12 cellular contexts compared by ENCODE assay signal in genomic region chr3:71393093-71393492, GRCh38.
DNase-seq lines count a peak whose midpoint lies in the region; ATAC-seq and TF ChIP-seq lines count a peak whose summit lies in the region.
"Had no signal": no experiment of that assay in that cellular context is flagged by ENCODE, and none has a peak within 500 bp of the region (broad histone marks: within the 10 kb centered on the region; RNA-seq: fewer than 3 reads in every experiment).

No MANE protein-coding gene starts in this region.

- H3K36me3 Mint-ChIP-seq in CD4-positive, alpha-beta T cell (ENCODE audit: low read depth): peaks cover 19% of the 10 kb centered on the region
- no peaks in the 10 kb centered on the region for H3K36me3 Mint-ChIP-seq in activated naive CD8-positive, alpha-beta T cell treated with anti-CD3 and anti-CD28 coated beads, Interleukin-2, amount 10 ng/mL, durations not matched to agents 7 days and 5 days
- no peaks in the 10 kb centered on the region for H3K36me3 Mint-ChIP-seq in H9 (ENCODE audit: insufficient read depth in 1 of 3, low read depth in 3 of 3)

- H3K9ac ChIP-seq in H9 (ENCODE audit: extremely low read depth, insufficient read length, low read length): no peak overlapping the region
- H3K9ac ChIP-seq: SK-N-SH had no signal

- no peak overlapping the region for H2BK15ac ChIP-seq in H9 (ENCODE audit: low read depth, low read length)

- no peak overlapping the region for H3T11ph ChIP-seq in H9 (ENCODE audit: low read length)

- no peak overlapping the region for H3K4ac ChIP-seq in H9 (ENCODE audit: low read depth, low read length)

- H2BK20ac ChIP-seq in H9 (ENCODE audit: low read depth, low read length, poor library complexity, severe bottlenecking): no peak overlapping the region

- peak overlapping the region; percentile 26 for H3K27ac ChIP-seq in CD4-positive, alpha-beta T cell (ENCODE audit: low read depth, low read length)
- no peak overlapping the region for H3K27ac ChIP-seq in H9 (ENCODE audit: insufficient read length, low read depth, low read length)
- H3K27ac ChIP-seq: C4-2B, upper lobe of left lung had no signal

- no peak overlapping the region for H3K14ac ChIP-seq in H9 (ENCODE audit: insufficient read depth, low read length)

- no peak for DNase-seq in CD4-positive, alpha-beta T cell
- no peak for DNase-seq in activated naive CD8-positive, alpha-beta T cell treated with anti-CD3 and anti-CD28 coated beads, Interleukin-2, amount 10 ng/mL, durations not matched to agents 7 days and 5 days
- DNase-seq in AG08396 (ENCODE audit: low spot score) (no peak), NAMALWA (ENCODE audit: low spot score) (no peak), H9 (no peak), SKM-1 treated with dmso at 0.1 percent for 144 hours (lab: John Stamatoyannopoulos, UW; ENCODE audit: unreplicated experiment) (no peak)
- DNase-seq: activated naive CD4-positive, alpha-beta T cell treated with anti-CD3 and anti-CD28 coated beads for 36 hours; SK-N-SH; upper lobe of left lung had no signal

- POLR2A ChIA-PET in CD4-positive, alpha-beta T cell (lab: Charles Lee): no interaction called here
- POLR2A ChIA-PET in activated naive CD8-positive, alpha-beta T cell treated with anti-CD3 and anti-CD28 coated beads, Interleukin-2, amount 10 ng/mL, durations not matched to agents 7 days and 5 days (lab: Charles Lee): no interaction called here

- no peak overlapping the region for H3K56ac ChIP-seq in H9 (ENCODE audit: insufficient read length, low read depth, low read length)

- no peak overlapping the region for H3K23ac ChIP-seq in H9 (ENCODE audit: insufficient read length, low read depth, low read length)

- H2AFZ ChIP-seq in H9 (ENCODE audit: low read length): no peak overlapping the region

- no peaks in the 10 kb centered on the region for H3K79me1 ChIP-seq in H9 (ENCODE audit: insufficient read depth, low read depth, low read length, poor library complexity, severe bottlenecking)

- H3K9me3 ChIP-seq in CD4-positive, alpha-beta T cell (ENCODE audit: control insufficient read depth, low read length): no peaks in the 10 kb centered on the region
- no peaks in the 10 kb centered on the region for H3K9me3 ChIP-seq in H9 (ENCODE audit: control insufficient read depth, low read depth, low read length)
- H3K9me3 ChIP-seq: SK-N-SH, upper lobe of left lung had no signal

- H2AK5ac ChIP-seq in H9 (ENCODE audit: insufficient read length, low read length): no peak overlapping the region

- WGBS in H9 (ENCODE audit: extremely low coverage, insufficient read length, low lambda C conversion rate): no CpG with 5 or more reads among the region's 1 CpG

- no peak for TF ChIP-seq CTCF in CD4-positive, alpha-beta T cell (IDR thresholded peaks at IDR 0.05)
- TF ChIP-seq CTCF in H9 (conservative IDR thresholded peaks at IDR 0.05): no peak

- no peaks in the 10 kb centered on the region for H4K20me1 ChIP-seq in H9 (ENCODE audit: control insufficient read depth, insufficient read depth, insufficient read length)

- H2BK5ac ChIP-seq in H9 (ENCODE audit: insufficient read length, low read length): no peak overlapping the region

- no peak overlapping the region for H4K91ac ChIP-seq in H9 (ENCODE audit: insufficient read length, low read depth, low read length)

- H3K4me3 Mint-ChIP-seq in CD4-positive, alpha-beta T cell: no peak overlapping the region
- no peak overlapping the region for H3K4me3 Mint-ChIP-seq in activated naive CD8-positive, alpha-beta T cell treated with anti-CD3 and anti-CD28 coated beads, Interleukin-2, amount 10 ng/mL, durations not matched to agents 7 days and 5 days
- no peak overlapping the region for H3K4me3 Mint-ChIP-seq in H9
- H3K4me3 Mint-ChIP-seq: activated naive CD4-positive, alpha-beta T cell treated with anti-CD3 and anti-CD28 coated beads for 36 hours had no signal

- no peak overlapping the region for H2BK120ac ChIP-seq in H9 (ENCODE audit: low read depth, low read length, poor library complexity, severe bottlenecking)

- H4K8ac ChIP-seq in H9 (replicated peaks; ENCODE audit: insufficient read length, low read depth, low read length): no peak overlapping the region

- H4K5ac ChIP-seq in H9 (ENCODE audit: insufficient read length, low read depth, low read length): no peak overlapping the region

- intact Hi-C loops in CD4-positive, alpha-beta T cell (cut with DNase I, micrococcal nuclease): loop anchor here in 1 of 2 experiments (5.0 kb wide), 1 partner anchor 39 kb away; no protein-coding TSS in a partner anchor

- CTCF ChIA-PET in CD4-positive, alpha-beta T cell (lab: Charles Lee): no interaction called here

- H3K23me2 ChIP-seq in H9 (ENCODE audit: insufficient read length, low read depth, low read length, poor library complexity, severe bottlenecking): no peaks in the 10 kb centered on the region

- H3K4me2 ChIP-seq in H9 (ENCODE audit: insufficient read depth, insufficient read length, low read length): no peak overlapping the region
- H3K4me2 ChIP-seq: SK-N-SH had no signal

- no peaks in the 10 kb centered on the region for H3K27me3 Mint-ChIP-seq in CD4-positive, alpha-beta T cell
- H3K27me3 Mint-ChIP-seq in activated naive CD8-positive, alpha-beta T cell treated with anti-CD3 and anti-CD28 coated beads, Interleukin-2, amount 10 ng/mL, durations not matched to agents 7 days and 5 days: no peaks in the 10 kb centered on the region
- no peaks in the 10 kb centered on the region for H3K27me3 Mint-ChIP-seq in H9 (ENCODE audit: low read depth)

- no peak overlapping the region for H3K18ac ChIP-seq in H9 (ENCODE audit: insufficient read length, low read depth, low read length)

- H3K79me2 ChIP-seq in H9 (ENCODE audit: insufficient read depth, low read length): no peaks in the 10 kb centered on the region

- no peaks in the 10 kb centered on the region for H3K9me3 Mint-ChIP-seq in CD4-positive, alpha-beta T cell
- peaks cover 2% of the 10 kb centered on the region for H3K9me3 Mint-ChIP-seq in activated naive CD8-positive, alpha-beta T cell treated with anti-CD3 and anti-CD28 coated beads, Interleukin-2, amount 10 ng/mL, durations not matched to agents 7 days and 5 days
- H3K9me3 Mint-ChIP-seq in H9: no peaks in the 10 kb centered on the region
- H3K9me3 Mint-ChIP-seq: activated naive CD4-positive, alpha-beta T cell treated with anti-CD3 and anti-CD28 coated beads for 36 hours had no signal

- ATAC-seq in CD4-positive, alpha-beta T cell (ENCODE audit: poor library complexity): no peak
- peak; percentile 48 for ATAC-seq in GM19452 (IDR thresholded peaks at IDR 0.05; ENCODE audit: unreplicated experiment)
- ATAC-seq in HG03135 (IDR thresholded peaks at IDR 0.05; ENCODE audit: unreplicated experiment): peak; percentile 45
- peak; percentile 16 for ATAC-seq in activated naive CD8-positive, alpha-beta T cell treated with anti-CD3 and anti-CD28 coated beads, Interleukin-2, amount 10 ng/mL, durations not matched to agents 7 days and 5 days (ENCODE audit: low read depth)

- peak overlapping the region; percentile 65 for H3K27ac Mint-ChIP-seq in CD4-positive, alpha-beta T cell
- H3K27ac Mint-ChIP-seq in activated naive CD8-positive, alpha-beta T cell treated with anti-CD3 and anti-CD28 coated beads, Interleukin-2, amount 10 ng/mL, durations not matched to agents 7 days and 5 days: no peak overlapping the region
- H3K27ac Mint-ChIP-seq in H9: no peak overlapping the region

- H3K4me1 ChIP-seq in H9 (ENCODE audit: insufficient read depth, low read length): peaks cover 8% of the 10 kb centered on the region; the same call in 1 of the 2 replicates

- H2BK12ac ChIP-seq in H9 (ENCODE audit: insufficient read length, low read depth, low read length): no peak overlapping the region

- no peaks in the 10 kb centered on the region for H3K27me3 ChIP-seq in CD4-positive, alpha-beta T cell (ENCODE audit: control insufficient read depth, insufficient read depth, low read length)
- H3K27me3 ChIP-seq in H9 (ENCODE audit: insufficient read depth, low read length): no peaks in the 10 kb centered on the region
- H3K27me3 ChIP-seq: upper lobe of left lung had no signal

- peaks cover 82% of the 10 kb centered on the region for H3K4me1 Mint-ChIP-seq in CD4-positive, alpha-beta T cell (ENCODE audit: low read depth)
- H3K4me1 Mint-ChIP-seq in activated naive CD8-positive, alpha-beta T cell treated with anti-CD3 and anti-CD28 coated beads, Interleukin-2, amount 10 ng/mL, durations not matched to agents 7 days and 5 days: peaks cover 51% of the 10 kb centered on the region
- H3K4me1 Mint-ChIP-seq in H9: peaks cover 19 to 31% of the 10 kb centered on the region in 2 experiments
